8 cellular contexts compared by ENCODE assay signal in the genomic region with DNA sequence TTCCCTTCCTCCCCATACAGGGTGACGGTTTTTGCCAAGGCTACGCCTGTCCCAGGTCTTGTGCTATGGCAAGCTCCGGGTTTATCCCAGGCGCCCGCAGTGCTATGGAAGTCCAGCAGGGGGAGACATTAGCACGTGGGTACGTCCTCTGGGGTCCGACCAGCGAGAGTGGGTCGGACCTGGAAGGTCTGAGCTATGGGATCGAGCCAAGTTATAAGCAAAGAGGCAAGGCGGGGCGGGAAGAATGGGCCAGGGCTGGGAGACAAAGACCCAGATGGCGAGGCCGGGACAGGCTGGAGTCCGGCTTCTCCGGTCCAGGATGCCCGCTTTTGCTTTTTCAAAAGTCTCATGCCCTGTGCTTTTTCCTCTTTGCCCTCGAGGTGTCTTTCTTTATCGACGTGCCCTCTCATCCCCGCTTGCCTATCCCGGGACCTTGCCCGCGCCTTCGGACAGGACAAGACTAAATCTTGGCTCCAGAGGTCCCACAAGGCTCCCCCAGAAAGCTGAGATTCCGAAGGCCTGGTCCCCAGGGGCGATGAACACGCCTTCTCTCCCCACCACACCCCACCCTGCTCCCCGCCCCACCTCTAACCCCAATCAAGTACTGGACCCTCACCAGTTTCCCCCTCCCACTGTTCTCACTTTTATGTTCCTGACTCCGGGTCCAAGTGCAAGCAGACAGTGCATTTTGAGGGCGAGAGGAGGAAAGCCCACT. TPM values are rescaled to one million over a fixed set of nuclear protein-coding genes. Genes with fewer than 3 reads are reported as not detected.
DNase-seq lines count a peak whose midpoint lies in the region; ATAC-seq and TF ChIP-seq lines count a peak whose summit lies in the region.

No MANE protein-coding gene starts in this region.

- intact Hi-C loops in vagina (cut with DNase I) = loop anchor here (5.0 kb wide), 3 partner anchors 234 to 459 kb away; no protein-coding TSS in a partner anchor

- H3K27me3 ChIP-seq in rectal smooth muscle tissue (ENCODE audit: control insufficient read depth, insufficient read depth, low read length) (no peaks in the 10 kb centered on the region), vagina (no peaks in the 10 kb centered on the region)

- no peak for TF ChIP-seq POLR2A in vagina (IDR thresholded peaks at IDR 0.05)

- no peaks in the 10 kb centered on the region for H3K36me3 ChIP-seq in rectal smooth muscle tissue (ENCODE audit: control insufficient read depth, insufficient read depth, low read length)
- no peaks in the 10 kb centered on the region for H3K36me3 ChIP-seq in vagina

- H3K4me3 ChIP-seq in astrocyte of the cerebellum (ENCODE audit: low read depth, low read length) (peak overlapping the region; percentile 69), rectal smooth muscle tissue (ENCODE audit: low read length) (peak overlapping the region; percentile 67), vagina (peak overlapping the region; percentile 33 to 41)

- in situ Hi-C loops in astrocyte of the cerebellum (cut with HindIII; ENCODE audit: low sequenced_read_pairs) = no loop called here

- ATAC-seq in GM21515 (IDR thresholded peaks at IDR 0.05; ENCODE audit: unreplicated experiment) = peak; percentile 50

- H3K4me1 ChIP-seq in rectal smooth muscle tissue (ENCODE audit: control insufficient read depth, insufficient read depth, low read length) = peaks cover 3% of the 10 kb centered on the region
- H3K4me1 ChIP-seq in vagina = peaks cover 8% of the 10 kb centered on the region

- DNase-seq in CD1c-positive myeloid dendritic cell (ENCODE audit: extremely low spot score) (peak; percentile 69), NCI-H1092 (lab: John Stamatoyannopoulos, UW) (peak; percentile 62), T-helper 22 cell (ENCODE audit: low read depth) (peak; percentile 32), astrocyte of the cerebellum (ENCODE audit: low read depth) (peak; percentile 59), hepatic stellate cell (ENCODE audit: low spot score) (peak; percentile 64), vagina (ENCODE audit: extremely low spot score in 2 of 2) (peak; percentile 91 to 95)

- no peak overlapping the region for H3K9ac ChIP-seq in rectal smooth muscle tissue (ENCODE audit: low read length)

- H3K27ac ChIP-seq in rectal smooth muscle tissue (ENCODE audit: low read depth, low read length) (peak overlapping the region; percentile 77), vagina (peak overlapping the region; percentile 73)

- peak; percentile 82 for TF ChIP-seq CTCF in astrocyte of the cerebellum (IDR thresholded peaks at IDR 0.05; ENCODE audit: low read depth, low read length, missing control alignments)
- TF ChIP-seq CTCF in vagina (IDR thresholded peaks at IDR 0.05) = peak; percentile 78 to 90 (median 87)

- H3K9me3 ChIP-seq in vagina = no peaks in the 10 kb centered on the region

RNA-seq across cellular contexts. Expression of a gene that starts 0.8 kb away (rescaled TPM):
- 43.0 TPM for total RNA-seq in vagina

Comparison
In these comparisons a context has a peak if more than half of its experiments do, and no peak if none do; other contexts are left out.
1. Peak in every context shown above with its lines: DNase-seq, ATAC-seq, H3K4me3 ChIP-seq and H3K27ac ChIP-seq.
2. DNase-seq: peak in every context shown above with its lines; median percentile 93 in vagina; 69 in CD1c-positive myeloid dendritic cell; 64 in hepatic stellate cell; 62 in NCI-H1092; 59 in astrocyte of the cerebellum; 32 in T-helper 22 cell.